Comparison of ENCODE assay signal across 36 cellular contexts in genomic region chr19:47853003-47853402, GRCh38. TPM values are rescaled to one million over a fixed set of nuclear protein-coding genes. Genes with fewer than 3 reads are reported as not detected.
"Had no signal": no experiment of that assay in that cellular context is flagged by ENCODE, and none has a peak within 500 bp of the region (broad histone marks: within the 10 kb centered on the region; RNA-seq: fewer than 3 reads in every experiment).

No MANE protein-coding gene starts in this region.

- ATAC-seq: activated CD4-positive, CD25-positive, alpha-beta regulatory T cell treated with anti-CD3 and anti-CD28 coated beads, Interleukin-2, amount 50 U/mL, for 24 hours; activated CD8-positive, alpha-beta T cell treated with anti-CD3 and anti-CD28 coated beads for 36 hours; activated naive CD8-positive, alpha-beta T cell treated with anti-CD3 and anti-CD28 coated beads, Interleukin-2, amount 50 U/mL, for 24 hours; activated T-cell treated with anti-CD3 and anti-CD28 coated beads, Interleukin-2, amount 50 U/mL, for 4 hours; activated T-helper 17 cell treated with anti-CD3 and anti-CD28 coated beads, Interleukin-2, amount 50 U/mL, for 72 hours; body of pancreas; gastroesophageal sphincter; heart right ventricle had no signal

- DNase-seq: activated B cell treated with CpG ODN at 0.5 μM for 24 hours; activated CD4-positive, alpha-beta T cell treated with anti-CD3 and anti-CD28 coated beads for 48 hours; activated CD4-positive, alpha-beta T cell treated with anti-CD3 and anti-CD28 coated beads, Interleukin-2, amount 50 U/mL, for 1 hour; activated CD4-positive, alpha-beta T cell treated with anti-CD3 and anti-CD28 coated beads, Interleukin-2, amount 50 U/mL, for 48 hours; activated CD8-positive, alpha-beta memory T cell treated with anti-CD3 and anti-CD28 coated beads for 24 hours; activated CD8-positive, alpha-beta T cell treated with anti-CD3 and anti-CD28 coated beads for 36 hours; activated effector memory CD4-positive, alpha-beta T cell treated with Interleukin-2 at 50 U/mL for 16 hours; activated gamma-delta T cell treated with Interleukin-2 at 50 U/mL for 16 hours; activated naive CD4-positive, alpha-beta T cell treated with Interleukin-2 at 50 U/mL for 16 hours; activated naive CD8-positive, alpha-beta T cell treated with anti-CD3 and anti-CD28 coated beads for 36 hours; activated naive CD8-positive, alpha-beta T cell treated with anti-CD3 and anti-CD28 coated beads, Interleukin-2, amount 50 U/mL, for 24 hours; activated T-cell treated with anti-CD3 and anti-CD28 coated beads, Interleukin-2, amount 50 U/mL, for 4 hours; adrenal gland; amygdala; body of pancreas; central memory CD4-positive, alpha-beta T cell; cerebellar nuclear complex; colonic mucosa; effector CD8-positive, alpha-beta T cell; esophagus squamous epithelium; foreskin melanocyte; heart right ventricle; T1000; WERI-Rb-1 had no signal

- H3K27ac ChIP-seq: adrenal gland, body of pancreas, colonic mucosa, epithelial cell of prostate, esophagus squamous epithelium, gastroesophageal sphincter, heart right ventricle, WERI-Rb-1 had no signal

- H3K9me3 ChIP-seq: adrenal gland, body of pancreas, colonic mucosa, esophagus squamous epithelium, gastroesophageal sphincter, heart right ventricle had no signal

- H3K4me3 ChIP-seq: adrenal gland, body of pancreas, colonic mucosa, esophagus squamous epithelium, gastroesophageal sphincter, heart right ventricle had no signal

- H3K27me3 ChIP-seq: colonic mucosa had no signal

- H3K36me3 ChIP-seq: adrenal gland, colonic mucosa, esophagus squamous epithelium, gastroesophageal sphincter, heart right ventricle, WERI-Rb-1 had no signal

- FAIRE-seq: endometrium, endothelial cell of umbilical vein had no signal

- H3K4me1 ChIP-seq: adrenal gland, colonic mucosa, heart right ventricle had no signal

RNA-seq across cellular contexts. Expression of gene TPRX2, which starts 6.0 kb away (rescaled TPM):
- total RNA-seq: activated B cell treated with CpG ODN at 0.5 μM for 24 hours; activated CD8-positive, alpha-beta T cell treated with anti-CD3 and anti-CD28 coated beads for 36 hours; activated naive CD8-positive, alpha-beta T cell treated with anti-CD3 and anti-CD28 coated beads for 36 hours; activated T-cell treated with anti-CD3 and anti-CD28 coated beads, Interleukin-2, amount 50 U/mL, for 4 hours; activated T-helper 17 cell treated with anti-CD3 and anti-CD28 coated beads, Interleukin-2, amount 50 U/mL, for 72 hours; adrenal gland; aorta; body of pancreas; colonic mucosa; dermis microvascular lymphatic vessel endothelial cell; endothelial cell of umbilical vein; esophagus squamous epithelium; fibroblast of lung; fibroblast of villous mesenchyme; gastroesophageal sphincter; glomerular endothelial cell; heart right ventricle had no signal
- polyA plus RNA-seq: adrenal gland, aorta, endothelial cell of umbilical vein, esophagus, fibroblast of lung, heart right ventricle had no signal

RNA-seq across cellular contexts. Expression of gene CRX, which starts 31.3 kb away (rescaled TPM):
- total RNA-seq: activated B cell treated with CpG ODN at 0.5 μM for 24 hours; activated CD8-positive, alpha-beta T cell treated with anti-CD3 and anti-CD28 coated beads for 36 hours; activated naive CD8-positive, alpha-beta T cell treated with anti-CD3 and anti-CD28 coated beads for 36 hours; activated T-cell treated with anti-CD3 and anti-CD28 coated beads, Interleukin-2, amount 50 U/mL, for 4 hours; adrenal gland; aorta; body of pancreas; colonic mucosa; dermis microvascular lymphatic vessel endothelial cell; endothelial cell of umbilical vein; esophagus squamous epithelium; fibroblast of lung; fibroblast of villous mesenchyme; gastroesophageal sphincter; glomerular endothelial cell; heart right ventricle had no signal
- polyA plus RNA-seq: endothelial cell of umbilical vein, esophagus, fibroblast of lung, heart right ventricle had no signal

RNA-seq across cellular contexts. Expression of gene SULT2A1, which starts 33.1 kb away (rescaled TPM):
- total RNA-seq: activated B cell treated with CpG ODN at 0.5 μM for 24 hours; activated CD8-positive, alpha-beta T cell treated with anti-CD3 and anti-CD28 coated beads for 36 hours; activated naive CD8-positive, alpha-beta T cell treated with anti-CD3 and anti-CD28 coated beads for 36 hours; activated T-helper 17 cell treated with anti-CD3 and anti-CD28 coated beads, Interleukin-2, amount 50 U/mL, for 72 hours; aorta; body of pancreas; dermis microvascular lymphatic vessel endothelial cell; endothelial cell of umbilical vein; esophagus squamous epithelium; fibroblast of lung; fibroblast of villous mesenchyme; gastroesophageal sphincter; glomerular endothelial cell; heart right ventricle had no signal
- polyA plus RNA-seq: endothelial cell of umbilical vein, fibroblast of lung, heart right ventricle had no signal

RNA-seq across cellular contexts. Expression of gene TPRX1, which starts 48.7 kb away (rescaled TPM):
- total RNA-seq: activated B cell treated with CpG ODN at 0.5 μM for 24 hours; activated CD8-positive, alpha-beta T cell treated with anti-CD3 and anti-CD28 coated beads for 36 hours; activated naive CD8-positive, alpha-beta T cell treated with anti-CD3 and anti-CD28 coated beads for 36 hours; activated T-cell treated with anti-CD3 and anti-CD28 coated beads, Interleukin-2, amount 50 U/mL, for 4 hours; activated T-helper 17 cell treated with anti-CD3 and anti-CD28 coated beads, Interleukin-2, amount 50 U/mL, for 72 hours; adrenal gland; aorta; body of pancreas; colonic mucosa; dermis microvascular lymphatic vessel endothelial cell; endothelial cell of umbilical vein; esophagus squamous epithelium; fibroblast of lung; fibroblast of villous mesenchyme; gastroesophageal sphincter; glomerular endothelial cell; heart right ventricle had no signal
- polyA plus RNA-seq: adrenal gland, aorta, endothelial cell of umbilical vein, esophagus, fibroblast of lung, heart right ventricle had no signal
